ENCODE assay signal across 11 cellular contexts in genomic region chr16:15960124-15960971, GRCh38. TPM values are rescaled to one million over a fixed set of nuclear protein-coding genes. Genes with fewer than 3 reads are reported as not detected.
A peak's percentile ranks its signal among the peaks of the same experiment; 100 is the strongest.
DNase-seq lines count a peak whose midpoint lies in the region; ATAC-seq and TF ChIP-seq lines count a peak whose summit lies in the region.
"Had no signal": no experiment of that assay in that cellular context is flagged by ENCODE, and none has a peak within 500 bp of the region (broad histone marks: within the 10 kb centered on the region; RNA-seq: fewer than 3 reads in every experiment).

No MANE protein-coding gene starts in this region.

- H3K9me3 ChIP-seq in CD4-positive, CD25-positive, alpha-beta regulatory T cell (ENCODE audit: control insufficient read depth in 2 of 2, low read length in 2 of 2): peaks cover 0 to 7% of the 10 kb centered on the region in 2 experiments
- H3K9me3 ChIP-seq: adrenal gland had no signal

- H3K27me3 ChIP-seq in CD4-positive, CD25-positive, alpha-beta regulatory T cell (ENCODE audit: control insufficient read depth, insufficient read depth, low read length): no peaks in the 10 kb centered on the region
- H3K27me3 ChIP-seq: adrenal gland had no signal

- peaks cover 14 to 89% (median 60%) of the 10 kb centered on the region in 4 donors for H3K4me1 Mint-ChIP-seq in CD4-positive, CD25-positive, alpha-beta regulatory T cell
- H3K4me1 Mint-ChIP-seq in IgD-negative memory B cell (peaks cover 40 to 53% (median 41%) of the 10 kb centered on the region in 3 donors), naive B cell (peaks cover 35 to 60% (median 57%) of the 10 kb centered on the region in 3 donors)
- peaks cover 58% of the 10 kb centered on the region for H3K4me1 Mint-ChIP-seq in activated naive CD8-positive, alpha-beta T cell treated with anti-CD3 and anti-CD28 coated beads, Interleukin-2, amount 10 ng/mL, durations not matched to agents 7 days and 5 days

- no peaks in the 10 kb centered on the region for H3K36me3 ChIP-seq in CD4-positive, CD25-positive, alpha-beta regulatory T cell (ENCODE audit: control insufficient read depth, insufficient read depth, low read length)
- H3K36me3 ChIP-seq: adrenal gland had no signal

- no peak for DNase-seq in CD4-positive, CD25-positive, alpha-beta regulatory T cell
- no peak for DNase-seq in activated naive CD8-positive, alpha-beta T cell treated with anti-CD3 and anti-CD28 coated beads, Interleukin-2, amount 10 ng/mL, durations not matched to agents 7 days and 5 days
- DNase-seq in naive B cell (no peak), HEK293T (ENCODE audit: extremely low spot score) (no peak)
- no peak for DNase-seq in stimulated activated CD4-positive, alpha-beta T cell treated with anti-CD3 and anti-CD28 coated beads, Interleukin-4, amount 100 ng/mL, for 4 hours
- DNase-seq: adrenal gland, NCI-H1694 had no signal

- peaks cover 55% of the 10 kb centered on the region for H3K4me1 ChIP-seq in CD4-positive, CD25-positive, alpha-beta regulatory T cell (ENCODE audit: control insufficient read depth, insufficient read depth, low read length, poor library complexity, severe bottlenecking)

- ATAC-seq in CD4-positive, CD25-positive, alpha-beta regulatory T cell (ENCODE audit: low read depth in 2 of 2): no peak
- no peak for ATAC-seq in activated naive CD8-positive, alpha-beta T cell treated with anti-CD3 and anti-CD28 coated beads, Interleukin-2, amount 10 ng/mL, durations not matched to agents 7 days and 5 days (ENCODE audit: low read depth)
- ATAC-seq in naive B cell (ENCODE audit: low read depth in 2 of 2): no peak
- no peak for ATAC-seq in GM21786 (IDR thresholded peaks at IDR 0.05; ENCODE audit: unreplicated experiment)
- ATAC-seq in SK-N-SH treated with all-trans-retinoic acid at 6 μM for 48 hours: no peak

- peak overlapping the region; percentile 92 for H3K4me3 ChIP-seq in CD4-positive, CD25-positive, alpha-beta regulatory T cell (ENCODE audit: low read depth, low read length)
- H3K4me3 ChIP-seq: adrenal gland had no signal

- peaks cover 26% of the 10 kb centered on the region for H3K36me3 Mint-ChIP-seq in CD4-positive, CD25-positive, alpha-beta regulatory T cell
- H3K36me3 Mint-ChIP-seq in IgD-negative memory B cell (peaks cover 2% of the 10 kb centered on the region), naive B cell (peaks cover 10 to 20% of the 10 kb centered on the region in 2 donors)
- H3K36me3 Mint-ChIP-seq in activated naive CD8-positive, alpha-beta T cell treated with anti-CD3 and anti-CD28 coated beads, Interleukin-2, amount 10 ng/mL, durations not matched to agents 7 days and 5 days: peaks cover 30% of the 10 kb centered on the region

- peak overlapping the region; percentile 76 to 87 (median 84) for H3K4me3 Mint-ChIP-seq in CD4-positive, CD25-positive, alpha-beta regulatory T cell
- peak overlapping the region in 2 of 4 donors; percentile 55 to 63 for H3K4me3 Mint-ChIP-seq in IgD-negative memory B cell
- peak overlapping the region; percentile 84 for H3K4me3 Mint-ChIP-seq in activated naive CD8-positive, alpha-beta T cell treated with anti-CD3 and anti-CD28 coated beads, Interleukin-2, amount 10 ng/mL, durations not matched to agents 7 days and 5 days
- H3K4me3 Mint-ChIP-seq in naive B cell: peak overlapping the region in 4 of 8 donors; percentile 22 to 71 (median 40)

- peak overlapping the region; percentile 97 to 98 (median 98) for H3K27ac Mint-ChIP-seq in CD4-positive, CD25-positive, alpha-beta regulatory T cell
- H3K27ac Mint-ChIP-seq in IgD-negative memory B cell: peak overlapping the region; percentile 72 to 97 (median 96)
- peak overlapping the region; percentile 92 for H3K27ac Mint-ChIP-seq in activated naive CD8-positive, alpha-beta T cell treated with anti-CD3 and anti-CD28 coated beads, Interleukin-2, amount 10 ng/mL, durations not matched to agents 7 days and 5 days
- H3K27ac Mint-ChIP-seq in naive B cell: peak overlapping the region in 5 of 6 donors; percentile 31 to 94 (median 87)

- peaks cover 0 to 6% (median 3%) of the 10 kb centered on the region in 7 donors for H3K9me3 Mint-ChIP-seq in CD4-positive, CD25-positive, alpha-beta regulatory T cell
- peaks cover 0 to 5% (median 4%) of the 10 kb centered on the region in 3 donors for H3K9me3 Mint-ChIP-seq in IgD-negative memory B cell
- H3K9me3 Mint-ChIP-seq in activated naive CD8-positive, alpha-beta T cell treated with anti-CD3 and anti-CD28 coated beads, Interleukin-2, amount 10 ng/mL, durations not matched to agents 7 days and 5 days: peaks cover 19% of the 10 kb centered on the region
- peaks cover 8 to 20% (median 15%) of the 10 kb centered on the region in 7 donors for H3K9me3 Mint-ChIP-seq in naive B cell

- H3K27me3 Mint-ChIP-seq in CD4-positive, CD25-positive, alpha-beta regulatory T cell: peaks cover 8% of the 10 kb centered on the region
- H3K27me3 Mint-ChIP-seq in IgD-negative memory B cell (no peaks in the 10 kb centered on the region), naive B cell (no peaks in the 10 kb centered on the region)
- H3K27me3 Mint-ChIP-seq in activated naive CD8-positive, alpha-beta T cell treated with anti-CD3 and anti-CD28 coated beads, Interleukin-2, amount 10 ng/mL, durations not matched to agents 7 days and 5 days: no peaks in the 10 kb centered on the region

- CTCF ChIA-PET in HEK293T (lab: Yijun Ruan, JAX): no interaction called here

- peak overlapping the region; percentile 98 for H3K27ac ChIP-seq in CD4-positive, CD25-positive, alpha-beta regulatory T cell (ENCODE audit: insufficient read depth, low read length, poor library complexity, severe bottlenecking)
- H3K27ac ChIP-seq: adrenal gland, C4-2B had no signal

- POLR2A ChIA-PET in activated naive CD8-positive, alpha-beta T cell treated with anti-CD3 and anti-CD28 coated beads, Interleukin-2, amount 10 ng/mL, durations not matched to agents 7 days and 5 days (lab: Charles Lee): interaction anchor here (0.7 to 1.5 kb wide), 3 partner anchors 10 to 72 kb away, joined by 4 to 14 read pairs (median 6); partner anchors contain the start of gene CEP20
- POLR2A ChIA-PET in HEK293T (lab: Yijun Ruan, JAX): interaction anchor here (1.4 kb wide), 1 partner anchor 10 kb away, joined by 4 read pairs; no protein-coding TSS in a partner anchor

TF ChIP-seq in SK-N-SH treated with all-trans-retinoic acid at 6 μM for 48 hours, 23 proteins besides CTCF, POLR2A, EP300 and RAD21 (continues in another document):
- TF ChIP-seq PATZ1 (CRISPR knock-in tag; IDR thresholded peaks at IDR 0.05; ENCODE audit: borderline replicate concordance): no peak

TF ChIP-seq in HEK293T, 16 proteins besides CTCF, POLR2A, EP300 and RAD21:
- TF ChIP-seq FOXM1 (IDR thresholded peaks at IDR 0.05; ENCODE audit: borderline replicate concordance) (no peak), ELF4 (IDR thresholded peaks at IDR 0.05) (no peak), LEF1 (IDR thresholded peaks at IDR 0.05; ENCODE audit: borderline replicate concordance) (no peak), ZNF384 (IDR thresholded peaks at IDR 0.05) (no peak), SUZ12 (IDR thresholded peaks at IDR 0.05) (no peak), L3MBTL2 (conservative IDR thresholded peaks at IDR 0.05) (no peak), PKNOX1 (IDR thresholded peaks at IDR 0.05) (no peak), HDGF (IDR thresholded peaks at IDR 0.05; ENCODE audit: borderline replicate concordance) (no peak), SP1 (IDR thresholded peaks at IDR 0.05) (no peak), ARNT (IDR thresholded peaks at IDR 0.05) (no peak), NFRKB (IDR thresholded peaks at IDR 0.05) (no peak)
TF ChIP-seq in HEK293T: peak in this region for 0.

RNA-seq across cellular contexts. Expression of gene ABCC1, which starts 10.9 kb away (rescaled TPM):
- total RNA-seq in CD4-positive, CD25-positive, alpha-beta regulatory T cell: 103 TPM
- polyA plus RNA-seq in CD4-positive, CD25-positive, alpha-beta regulatory T cell: 1 to 10 TPM; 6.9 to 8.9 (median 8.3) TPM
- polyA plus RNA-seq in IgD-negative memory B cell (5.8 TPM), naive B cell (ENCODE audit: low read depth in 6 of 6) (1 to 10 TPM; 2.9 to 9.0 (median 5.3) TPM)
- 10 to 100 TPM; 55.2 to 62.5 TPM for total RNA-seq in activated naive CD8-positive, alpha-beta T cell treated with anti-CD3 and anti-CD28 coated beads, Interleukin-2, amount 10 ng/mL, durations not matched to agents 7 days and 5 days
